Comparison of ENCODE assay signal across 17 cellular contexts in genomic region chr13:104385409-104385808, GRCh38.
DNase-seq lines count a peak whose midpoint lies in the region; ATAC-seq, FAIRE-seq and TF ChIP-seq lines count a peak whose summit lies in the region.
"Had no signal": no experiment of that assay in that cellular context is flagged by ENCODE, and none has a peak within 500 bp of the region (broad histone marks: within the 10 kb centered on the region; RNA-seq: fewer than 3 reads in every experiment).

No MANE protein-coding gene starts in this region.

- WGBS in IMR-90 (ENCODE audit: extremely low coverage in 2 of 2, insufficient read length in 1 of 2), 2 experiments = no CpG with 5 or more reads among the region's 2 CpGs
- WGBS in HepG2 (ENCODE audit: low lambda C conversion rate) = 0% methylated on average over 2 of the region's 2 CpGs

- dilution Hi-C loops in IMR-90 (cut with HindIII; ENCODE audit: low sequenced_read_pairs, unreplicated experiment) = no loop called here

- H3K18ac ChIP-seq in IMR-90 (ENCODE audit: low read depth, low read length) = no peak overlapping the region

- no peaks in the 10 kb centered on the region for H3K36me3 Mint-ChIP-seq in astrocyte (ENCODE audit: low read depth, unreplicated experiment)

- TF ChIP-seq RAD21 in IMR-90 (IDR thresholded peaks at IDR 0.05; ENCODE audit: low read length) (no peak), HepG2 (CRISPR knock-in tag; IDR thresholded peaks at IDR 0.05) (no peak)

- BruUV-seq in IMR-90 (replicated peaks; lab: Mats Ljungman, UMichigan) (no TSS peak), HepG2 (replicated peaks; lab: Mats Ljungman, UMichigan) (no TSS peak)

- TF ChIP-seq CTCF in IMR-90 (conservative IDR thresholded peaks at IDR 0.05; ENCODE audit: low read depth, low read length) (no peak), astrocyte (IDR thresholded peaks at IDR 0.05; ENCODE audit: insufficient read depth, low read depth, low read length) (no peak), foreskin fibroblast (IDR thresholded peaks at IDR 0.05; ENCODE audit: low read depth, low read length) (no peak), HepG2 (CRISPR knock-in tag; IDR thresholded peaks at IDR 0.05) (no peak)

- peaks cover 3% of the 10 kb centered on the region for H3K9me3 Mint-ChIP-seq in astrocyte (ENCODE audit: unreplicated experiment)

- no peak overlapping the region for H3K4me2 ChIP-seq in IMR-90 (ENCODE audit: low read depth, low read length)
- H3K4me2 ChIP-seq in astrocyte (ENCODE audit: low read length) = no peak overlapping the region
- no peak overlapping the region for H3K4me2 ChIP-seq in HepG2 (ENCODE audit: low read depth, low read length)

- H3K79me2 ChIP-seq in astrocyte (ENCODE audit: insufficient read depth, low read length) (no peaks in the 10 kb centered on the region), HepG2 (ENCODE audit: insufficient read depth, low read length) (no peaks in the 10 kb centered on the region)

- no peaks in the 10 kb centered on the region for H3K9me3 ChIP-seq in IMR-90 (ENCODE audit: control insufficient read depth, insufficient read depth, low read length)
- H3K9me3 ChIP-seq in astrocyte (ENCODE audit: insufficient read depth, low read depth, low read length) = no peaks in the 10 kb centered on the region
- peaks cover 64% of the 10 kb centered on the region for H3K9me3 ChIP-seq in HepG2 (ENCODE audit: low read length)
- H3K9me3 ChIP-seq: gastrocnemius medialis, Peyer's patch, sigmoid colon had no signal

- intact Hi-C loops in IMR-90 (cut with micrococcal nuclease) = no loop called here
- intact Hi-C loops in HepG2 (cut with micrococcal nuclease; ENCODE audit: unreplicated experiment) = no loop called here

- no peaks in the 10 kb centered on the region for H3K27me3 ChIP-seq in IMR-90 (ENCODE audit: control insufficient read depth, insufficient read depth, low read length)
- H3K27me3 ChIP-seq in astrocyte (ENCODE audit: insufficient read depth, low read length) = no peaks in the 10 kb centered on the region
- no peaks in the 10 kb centered on the region for H3K27me3 ChIP-seq in HepG2 (ENCODE audit: control insufficient read depth in 1 of 2, insufficient read depth in 2 of 2, low read length in 2 of 2)
- H3K27me3 ChIP-seq: gastrocnemius medialis, Peyer's patch, sigmoid colon, stomach had no signal

- no peaks in the 10 kb centered on the region for H4K20me1 ChIP-seq in IMR-90 (ENCODE audit: insufficient read depth, low read length)
- no peaks in the 10 kb centered on the region for H4K20me1 ChIP-seq in astrocyte (ENCODE audit: insufficient read depth, low read length)
- no peaks in the 10 kb centered on the region for H4K20me1 ChIP-seq in HepG2 (ENCODE audit: insufficient read depth, low read length)

- no peak overlapping the region for H2BK20ac ChIP-seq in IMR-90 (ENCODE audit: low read depth, low read length)

- no peak overlapping the region for H3K4me3 Mint-ChIP-seq in astrocyte (ENCODE audit: unreplicated experiment)
- H3K4me3 Mint-ChIP-seq: B cell, endodermal cell, HFFc6 had no signal

- no peak overlapping the region for H2BK5ac ChIP-seq in IMR-90 (ENCODE audit: low read depth, low read length, poor library complexity, severe bottlenecking)

- H3K27ac ChIP-seq in IMR-90 (ENCODE audit: insufficient read depth, low read length) = no peak overlapping the region
- no peak overlapping the region for H3K27ac ChIP-seq in astrocyte (ENCODE audit: low read depth, low read length)
- H3K27ac ChIP-seq in HepG2 (ENCODE audit: extremely low read length, insufficient read depth, low read length) = no peak overlapping the region
- H3K27ac ChIP-seq: gastrocnemius medialis, Peyer's patch, sigmoid colon, stomach had no signal

- H3K9ac ChIP-seq in IMR-90 (ENCODE audit: low read depth, low read length) (no peak overlapping the region), astrocyte (ENCODE audit: low read length) (no peak overlapping the region), HepG2 (ENCODE audit: insufficient read depth, low read depth, low read length) (no peak overlapping the region)

- TF ChIP-seq POLR2A in IMR-90 (IDR thresholded peaks at IDR 0.05; ENCODE audit: low read depth, low read length) (no peak), HepG2 (IDR thresholded peaks at IDR 0.05; ENCODE audit: insufficient read depth in 1 of 2, low read depth in 2 of 2, low read length in 2 of 2) (no peak)

- no peaks in the 10 kb centered on the region for H3K4me1 Mint-ChIP-seq in astrocyte (ENCODE audit: low read depth, unreplicated experiment)
- H3K4me1 Mint-ChIP-seq: B cell, endodermal cell had no signal

- H3K4me3 ChIP-seq in IMR-90 (ENCODE audit: insufficient read depth, low read depth, low read length) = no peak overlapping the region
- no peak overlapping the region for H3K4me3 ChIP-seq in astrocyte (ENCODE audit: insufficient read depth, low read depth, low read length)
- no peak overlapping the region for H3K4me3 ChIP-seq in foreskin fibroblast (ENCODE audit: low read depth in 1 of 2, low read length in 2 of 2)
- no peak overlapping the region for H3K4me3 ChIP-seq in HepG2 (replicated peaks in 1 of 3; ENCODE audit: insufficient read depth in 1 of 3, low read depth in 2 of 3, low read length in 3 of 3)
- H3K4me3 ChIP-seq: gastrocnemius medialis, Peyer's patch, sigmoid colon, stomach had no signal

- peak; percentile 56 for DNase-seq in IMR-90
- DNase-seq in astrocyte (ENCODE audit: low read depth) = peak; percentile 84
- peak; percentile 1 to 34 for DNase-seq in foreskin fibroblast
- peak; percentile 9 for DNase-seq in stromal cell of bone marrow (ENCODE audit: low read depth)
- no peak for DNase-seq in NCI-H2029 treated with DMSO at 0.1 percent for 48 hours (lab: John Stamatoyannopoulos, UW)
- DNase-seq in HepG2 (ENCODE audit: low spot score) = no peak
- no peak for DNase-seq in DMS53 treated with DMSO at 0.1 percent for 48 hours (lab: John Stamatoyannopoulos, UW; ENCODE audit: unreplicated experiment)
- DNase-seq: activated CD4-positive, alpha-beta T cell treated with anti-CD3 and anti-CD28 coated beads for 4 hours; endodermal cell; gastrocnemius medialis; HFFc6; Kasumi-1; NCI-H1436; Peyer's patch; sigmoid colon; stomach had no signal

- POLR2A ChIA-PET in IMR-90 (lab: Charles Lee; ENCODE audit: unreplicated experiment) (no interaction called here), HepG2 (lab: Yijun Ruan, JAX) (no interaction called here)

- CTCF ChIA-PET in IMR-90 (lab: Yijun Ruan, JAX) = no interaction called here
- CTCF ChIA-PET in HepG2 (lab: Yijun Ruan, JAX; ENCODE audit: low intra/inter-chr PET ratio, low total read pairs) = no interaction called here

- in situ Hi-C loops in IMR-90 (cut with MboI; ENCODE audit: low sequenced_read_pairs) (no loop called here), HepG2 (cut with HindIII; ENCODE audit: extremely low pct_ligation_motif_present, low pct_unique_long_range_greater_than_20kb) (no loop called here)

- H3K14ac ChIP-seq in IMR-90 (replicated peaks; ENCODE audit: low read depth, low read length) = no peak overlapping the region

- no peaks in the 10 kb centered on the region for H3K4me1 ChIP-seq in IMR-90 (ENCODE audit: control insufficient read depth, insufficient read depth, low read length)
- no peaks in the 10 kb centered on the region for H3K4me1 ChIP-seq in astrocyte (ENCODE audit: insufficient read depth, low read length)
- no peaks in the 10 kb centered on the region for H3K4me1 ChIP-seq in HepG2 (ENCODE audit: insufficient read depth, low read length)
- H3K4me1 ChIP-seq: gastrocnemius medialis, Peyer's patch, sigmoid colon, stomach had no signal

- no peak overlapping the region for H2AK9ac ChIP-seq in IMR-90 (replicated peaks; ENCODE audit: low read depth, low read length, poor library complexity)

- H4K8ac ChIP-seq in IMR-90 (ENCODE audit: low read depth in 2 of 2, low read length in 2 of 2) = no peak overlapping the region

- H3K27me3 Mint-ChIP-seq in astrocyte (ENCODE audit: low read depth, unreplicated experiment) = no peaks in the 10 kb centered on the region
- H3K27me3 Mint-ChIP-seq: B cell had no signal

- no peak overlapping the region for H3K27ac Mint-ChIP-seq in astrocyte (ENCODE audit: unreplicated experiment)
- H3K27ac Mint-ChIP-seq: B cell, endodermal cell, HFFc6 had no signal

- H2BK15ac ChIP-seq in IMR-90 (ENCODE audit: low read depth, low read length) = no peak overlapping the region

- no peak overlapping the region for H3K4ac ChIP-seq in IMR-90 (ENCODE audit: low read depth, low read length)

- no peak overlapping the region for H4K91ac ChIP-seq in IMR-90 (ENCODE audit: insufficient read depth, low read depth, low read length)

- no peaks in the 10 kb centered on the region for H3K36me3 ChIP-seq in IMR-90 (ENCODE audit: control insufficient read depth, insufficient read depth, low read length)
- H3K36me3 ChIP-seq in astrocyte (ENCODE audit: insufficient read depth, low read length) = no peaks in the 10 kb centered on the region
- no peaks in the 10 kb centered on the region for H3K36me3 ChIP-seq in HepG2 (replicated peaks in 1 of 2; ENCODE audit: control insufficient read depth in 1 of 2, insufficient read depth in 2 of 2, low read length in 2 of 2)
- H3K36me3 ChIP-seq: gastrocnemius medialis, Peyer's patch, sigmoid colon, stomach had no signal

- H2AK5ac ChIP-seq in IMR-90 (ENCODE audit: low read depth, low read length) = no peak overlapping the region

- H3K79me1 ChIP-seq in IMR-90 (ENCODE audit: low read depth in 1 of 2, low read length in 2 of 2) = no peaks in the 10 kb centered on the region

- H2AFZ ChIP-seq in IMR-90 (replicated peaks; ENCODE audit: low read length, poor library complexity) (no peak overlapping the region), astrocyte (ENCODE audit: low read depth, low read length) (no peak overlapping the region), HepG2 (ENCODE audit: low read length) (no peak overlapping the region)

- H4K5ac ChIP-seq in IMR-90 (ENCODE audit: low read depth, low read length) = no peak overlapping the region

- TF ChIP-seq EP300 in HepG2 (IDR thresholded peaks at IDR 0.05; ENCODE audit: low read depth in 2 of 2, low read length in 2 of 2) (no peak), HepG2 (CRISPR knock-in tag; IDR thresholded peaks at IDR 0.05; ENCODE audit: borderline replicate concordance) (no peak)

- FAIRE-seq in astrocyte (lab: Jason Lieb, UNC) (no peak), HepG2 (lab: Jason Lieb, UNC) (no peak)

- H3K56ac ChIP-seq in IMR-90 (ENCODE audit: extremely low read depth, insufficient read depth, low read length) = no peak overlapping the region

- H3K9me1 ChIP-seq in IMR-90 (ENCODE audit: insufficient read depth, low read length) = no peaks in the 10 kb centered on the region

- peak; percentile 80 for ATAC-seq in IMR-90 (ENCODE audit: low read depth)
- no peak for ATAC-seq in HepG2
- ATAC-seq: gastrocnemius medialis had no signal

- H3K23ac ChIP-seq in IMR-90 (ENCODE audit: low read depth, low read length) = no peak overlapping the region

- H2BK120ac ChIP-seq in IMR-90 (ENCODE audit: low read depth, low read length) = no peak overlapping the region

TF ChIP-seq in IMR-90, 13 proteins besides CTCF, POLR2A, EP300 and RAD21 (continues in another document):
- no peak for TF ChIP-seq RCOR1 (IDR thresholded peaks at IDR 0.05; ENCODE audit: insufficient replicate concordance, low read length)
- TF ChIP-seq NFE2L2 (IDR thresholded peaks at IDR 0.05; ENCODE audit: low read depth, low read length) = no peak

TF ChIP-seq in HepG2, 621 proteins besides CTCF, POLR2A, EP300 and RAD21 (continues in another document):
- TF ChIP-seq HOXA7 (CRISPR knock-in tag; IDR thresholded peaks at IDR 0.05) (no peak), TEAD3 (CRISPR knock-in tag; optimal IDR thresholded peaks at IDR 0.05; ENCODE audit: borderline replicate concordance) (no peak)

Comparison
In these comparisons a context has a peak if more than half of its experiments do, and no peak if none do; other contexts are left out.
1. DNase-seq: peak in IMR-90 (single experiment), astrocyte (single experiment), foreskin fibroblast (2 of 2) and stromal cell of bone marrow (single experiment); none in NCI-H2029 treated with DMSO at 0.1 percent for 48 hours (single experiment), HepG2 (single experiment) and DMS53 treated with DMSO at 0.1 percent for 48 hours (single experiment).